In genomic region chr1:176576670-176577069, GRCh38 we compare ENCODE assay signal across 32 cellular contexts.
"Had no signal": no experiment of that assay in that cellular context is flagged by ENCODE, and none has a peak within 500 bp of the region (broad histone marks: within the 10 kb centered on the region; RNA-seq: fewer than 3 reads in every experiment).

No MANE protein-coding gene starts in this region.

- H3K4me3 ChIP-seq: adrenal gland, ascending aorta, body of pancreas, breast epithelium, cardiac muscle cell had no signal

- DNase-seq: activated effector memory CD4-positive, alpha-beta T cell treated with anti-CD3 and anti-CD28 coated beads, Interleukin-2, amount 50 U/mL, for 16 hours; activated effector memory CD4-positive, alpha-beta T cell treated with Interleukin-2 at 50 U/mL for 16 hours; activated gamma-delta T cell; activated gamma-delta T cell treated with Interleukin-2 at 50 U/mL for 16 hours; activated naive CD4-positive, alpha-beta T cell; activated naive CD4-positive, alpha-beta T cell treated with anti-CD3 and anti-CD28 coated beads for 36 hours; activated naive CD4-positive, alpha-beta T cell treated with anti-CD3 and anti-CD28 coated beads, Interleukin-2, amount 10 ng/mL, durations not matched to agents 7 days and 5 days; activated naive CD4-positive, alpha-beta T cell treated with anti-CD3 and anti-CD28 coated beads, Interleukin-2, amount 50 U/mL, for 16 hours; activated naive CD4-positive, alpha-beta T cell treated with Interleukin-2 at 50 U/mL for 16 hours; activated naive CD8-positive, alpha-beta T cell treated with anti-CD3 and anti-CD28 coated beads for 36 hours; activated naive CD8-positive, alpha-beta T cell treated with anti-CD3 and anti-CD28 coated beads, Interleukin-2, amount 10 ng/mL, durations not matched to agents 7 days and 5 days; activated naive CD8-positive, alpha-beta T cell treated with anti-CD3 and anti-CD28 coated beads, Interleukin-2, amount 50 U/mL, for 24 hours; activated T-cell treated with anti-CD3 and anti-CD28 coated beads, Interleukin-2, amount 50 U/mL, for 1 hour; activated T-cell treated with anti-CD3 and anti-CD28 coated beads, Interleukin-2, amount 50 U/mL, for 24 hours; activated T-cell treated with anti-CD3 and anti-CD28 coated beads, Interleukin-2, amount 50 U/mL, for 4 hours; activated T-cell treated with anti-CD3 and anti-CD28 coated beads, Interleukin-2, amount 50 U/mL, for 48 hours; activated T-cell treated with anti-CD3 and anti-CD28 coated beads, Interleukin-2, amount 50 U/mL, for 72 hours; adrenal gland; amniotic stem cell; amygdala; anterior cingulate cortex; aorta; body of pancreas; brain microvascular endothelial cell; caudate nucleus; central memory CD4-positive, alpha-beta T cell; cerebellar nuclear complex had no signal

- H3K27ac ChIP-seq: adrenal gland, body of pancreas, brain microvascular endothelial cell, breast epithelium, cardiac muscle cell had no signal

- ATAC-seq: activated naive CD4-positive, alpha-beta T cell treated with anti-CD3 and anti-CD28 coated beads, Interleukin-2, amount 50 U/mL, for 72 hours; activated naive CD8-positive, alpha-beta T cell treated with anti-CD3 and anti-CD28 coated beads, Interleukin-2, amount 50 U/mL, for 24 hours; activated T-cell treated with anti-CD3 and anti-CD28 coated beads, Interleukin-2, amount 50 U/mL, for 4 hours; activated T-cell treated with anti-CD3 and anti-CD28 coated beads, Interleukin-2, amount 50 U/mL, for 72 hours; activated T-helper 17 cell treated with anti-CD3 and anti-CD28 coated beads, Interleukin-2, amount 50 U/mL, for 72 hours; body of pancreas had no signal

- H3K36me3 ChIP-seq: adrenal gland, ascending aorta, brain microvascular endothelial cell, breast epithelium, cardiac muscle cell had no signal

- H3K27me3 ChIP-seq: adrenal gland, ascending aorta, body of pancreas, brain microvascular endothelial cell, breast epithelium, cardiac muscle cell had no signal

- H3K9me3 ChIP-seq: adrenal gland, ascending aorta, body of pancreas, breast epithelium had no signal

- H3K4me1 ChIP-seq: adrenal gland, body of pancreas, breast epithelium had no signal
